In genomic region chrX:68669094-68669830, GRCh38 we compare ENCODE assay signal across 1 cellular context.
TF ChIP-seq lines count a peak whose summit lies in the region.

No MANE protein-coding gene starts in this region.

TF ChIP-seq in K562, 482 proteins besides CTCF, POLR2A, EP300 and RAD21:
- TF ChIP-seq RBM25 (IDR thresholded peaks at IDR 0.05; ENCODE audit: low read depth, low read length, severe bottlenecking) (peak; percentile 79), ZNF12 (CRISPR knock-in tag; IDR thresholded peaks at IDR 0.05) (no peak), ZFP36 (IDR thresholded peaks at IDR 0.05; ENCODE audit: low read depth, low read length, partially characterized antibody) (peak; percentile 65), ARID3A (IDR thresholded peaks at IDR 0.05; ENCODE audit: borderline replicate concordance, low read depth, low read length) (no peak)
